ENCODE assay signal across 32 cellular contexts in genomic region chr20:60516442-60516841, GRCh38.
"Had no signal": no experiment of that assay in that cellular context is flagged by ENCODE, and none has a peak within 500 bp of the region (broad histone marks: within the 10 kb centered on the region; RNA-seq: fewer than 3 reads in every experiment).

No MANE protein-coding gene starts in this region.

- H3K36me3 ChIP-seq: adrenal gland, brain microvascular endothelial cell, breast epithelium had no signal

- H3K27me3 ChIP-seq: adrenal gland, body of pancreas, brain microvascular endothelial cell, breast epithelium had no signal

- H3K27ac ChIP-seq: adrenal gland, body of pancreas, brain microvascular endothelial cell, breast epithelium, VCaP had no signal

- ATAC-seq: activated CD8-positive, alpha-beta T cell treated with anti-CD3 and anti-CD28 coated beads for 36 hours; activated naive CD4-positive, alpha-beta T cell treated with anti-CD3 and anti-CD28 coated beads, Interleukin-2, amount 50 U/mL, for 72 hours; activated T-cell treated with anti-CD3 and anti-CD28 coated beads, Interleukin-2, amount 50 U/mL, for 4 hours; activated T-cell treated with anti-CD3 and anti-CD28 coated beads, Interleukin-2, amount 50 U/mL, for 72 hours; activated T-helper 17 cell treated with anti-CD3 and anti-CD28 coated beads, Interleukin-2, amount 50 U/mL, for 72 hours; body of pancreas had no signal

- DNase-seq: activated B cell treated with CpG ODN at 0.5 μM for 24 hours; activated CD4-positive, alpha-beta memory T cell treated with anti-CD3 and anti-CD28 coated beads for 36 hours; activated CD4-positive, alpha-beta T cell treated with anti-CD3 and anti-CD28 coated beads for 4 hours; activated CD4-positive, alpha-beta T cell treated with anti-CD3 and anti-CD28 coated beads, Interleukin-2, amount 10 ng/mL, durations not matched to agents 24 days and 14 days; activated CD4-positive, alpha-beta T cell treated with anti-CD3 and anti-CD28 coated beads, Interleukin-2, amount 50 U/mL, for 1 hour; activated CD4-positive, alpha-beta T cell treated with anti-CD3 and anti-CD28 coated beads, Interleukin-2, amount 50 U/mL, for 4 hours; activated CD4-positive, CD25-positive, alpha-beta regulatory T cell treated with anti-CD3 and anti-CD28 coated beads, Interleukin-2, amount 50 U/mL, for 72 hours; activated CD8-positive, alpha-beta memory T cell treated with anti-CD3 and anti-CD28 coated beads, Interleukin-2, amount 50 U/mL, for 4 hours; activated CD8-positive, alpha-beta T cell treated with anti-CD3 and anti-CD28 coated beads for 36 hours; activated effector memory CD4-positive, alpha-beta T cell treated with anti-CD3 and anti-CD28 coated beads, Interleukin-2, amount 50 U/mL, for 16 hours; activated gamma-delta T cell treated with Interleukin-2 at 50 U/mL for 16 hours; activated naive CD4-positive, alpha-beta T cell; activated naive CD4-positive, alpha-beta T cell treated with anti-CD3 and anti-CD28 coated beads for 36 hours; activated naive CD4-positive, alpha-beta T cell treated with anti-CD3 and anti-CD28 coated beads, Interleukin-2, amount 50 U/mL, for 16 hours; activated naive CD8-positive, alpha-beta T cell treated with anti-CD3 and anti-CD28 coated beads for 36 hours; activated T-cell treated with anti-CD3 and anti-CD28 coated beads for 4 hours; activated T-cell treated with anti-CD3 and anti-CD28 coated beads, Interleukin-2, amount 50 U/mL, for 1 hour; activated T-cell treated with anti-CD3 and anti-CD28 coated beads, Interleukin-2, amount 50 U/mL, for 4 hours; activated T-cell treated with anti-CD3 and anti-CD28 coated beads, Interleukin-2, amount 50 U/mL, for 72 hours; adrenal gland; amniotic stem cell; aorta; body of pancreas; brain microvascular endothelial cell; central memory CD4-positive, alpha-beta T cell; T-helper 2 cell; T-helper 9 cell had no signal

- H3K4me3 ChIP-seq: adrenal gland, body of pancreas, breast epithelium had no signal

- H3K9me3 ChIP-seq: adrenal gland, body of pancreas, breast epithelium had no signal

- H3K4me1 ChIP-seq: adrenal gland, body of pancreas, breast epithelium had no signal

- FAIRE-seq: astrocyte had no signal
